ENCODE assay signal across 23 cellular contexts in the genomic region with DNA sequence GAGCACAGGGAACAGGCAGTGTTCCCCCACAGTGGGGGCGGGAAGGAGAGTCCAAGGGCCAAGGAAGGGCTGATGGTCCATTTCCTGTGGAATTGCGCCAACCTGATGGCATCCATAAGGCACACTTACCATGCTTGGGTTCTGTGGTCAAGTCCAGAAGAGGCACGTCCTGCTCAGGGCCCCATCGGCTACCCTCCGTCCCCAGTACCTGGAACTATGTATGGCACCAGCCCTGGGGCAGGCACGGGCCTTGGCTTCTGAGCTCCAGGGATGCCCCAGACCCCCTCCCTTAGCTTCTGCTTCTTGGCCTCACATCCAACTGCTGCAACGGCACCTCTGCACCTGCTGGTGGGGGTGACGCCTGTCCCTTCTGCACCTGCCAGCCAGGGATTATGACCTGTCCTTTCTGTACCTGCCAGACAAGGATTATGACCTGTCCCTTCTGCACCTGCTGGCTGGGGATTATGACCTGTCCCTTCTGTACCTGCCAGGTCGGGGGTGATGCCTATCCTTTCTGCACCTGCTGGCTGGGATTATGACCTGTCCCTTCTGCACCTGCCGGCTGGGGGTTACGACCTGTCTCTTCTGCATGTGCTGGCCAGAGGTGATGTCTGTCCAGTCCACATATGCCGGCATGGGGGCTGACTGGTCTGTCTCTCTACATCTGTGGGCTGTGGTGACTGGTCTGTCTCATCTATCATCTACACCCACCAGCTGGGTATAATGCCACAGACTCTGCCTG. TPM values are rescaled to one million over a fixed set of nuclear protein-coding genes. Genes with fewer than 3 reads are reported as not detected.
DNase-seq lines count a peak whose midpoint lies in the region; ATAC-seq and TF ChIP-seq lines count a peak whose summit lies in the region.
"Had no signal": no experiment of that assay in that cellular context is flagged by ENCODE, and none has a peak within 500 bp of the region (broad histone marks: within the 10 kb centered on the region; RNA-seq: fewer than 3 reads in every experiment).

No MANE protein-coding gene starts in this region.

- H3K4me1 ChIP-seq in HCT116 (ENCODE audit: control insufficient read depth in 1 of 2, insufficient read depth in 2 of 2, low read length in 2 of 2) (no peaks in the 10 kb centered on the region), neuronal stem cell (ENCODE audit: control insufficient read depth in 2 of 2, insufficient read depth in 1 of 2, low read depth in 1 of 2, low read length in 2 of 2) (peaks cover 0 to 3% of the 10 kb centered on the region in 2 donors)
- H3K4me1 ChIP-seq: tibial artery had no signal

- no peak for TF ChIP-seq CTCF in HCT116 (IDR thresholded peaks at IDR 0.05 in 2 of 3, conservative IDR thresholded peaks at IDR 0.05 in 1 of 3; ENCODE audit: borderline replicate concordance in 1 of 3, insufficient read depth in 1 of 3, low read depth in 2 of 3, low read length in 2 of 3)

- H2BK5ac ChIP-seq in neuronal stem cell (ENCODE audit: low read length), result peak overlapping the region; percentile 5

- no peak overlapping the region for H3K27ac ChIP-seq in HCT116 (ENCODE audit: low read depth, low read length)
- H3K27ac ChIP-seq in neuronal stem cell (replicated peaks; ENCODE audit: low read length), result no peak overlapping the region
- H3K27ac ChIP-seq: epithelial cell of prostate, skin epidermis, tibial artery had no signal

- CTCF ChIA-PET in HCT116 (lab: Charles Lee), result no interaction called here

- H3K4me3 ChIP-seq in HCT116 (replicated peaks in 1 of 2; ENCODE audit: low read depth in 1 of 2, low read length in 2 of 2), result no peak overlapping the region
- no peak overlapping the region for H3K4me3 ChIP-seq in neuronal stem cell (ENCODE audit: low read length in 2 of 2)
- H3K4me3 ChIP-seq: skin epidermis, tibial artery had no signal

- no peaks in the 10 kb centered on the region for H3K79me2 ChIP-seq in HCT116 (ENCODE audit: insufficient read depth, low read length)

- peak overlapping the region; percentile 4 for H3K14ac ChIP-seq in neuronal stem cell (ENCODE audit: low read length)

- no peaks in the 10 kb centered on the region for H3K79me1 ChIP-seq in neuronal stem cell (ENCODE audit: low read depth, low read length)

- peak overlapping the region; percentile 57 for H4K8ac ChIP-seq in neuronal stem cell (ENCODE audit: low read depth, low read length)

- no TSS peak for BruUV-seq in HCT116 (replicated peaks; lab: Mats Ljungman, UMichigan)

- H3K4me2 ChIP-seq in HCT116 (ENCODE audit: low read length) (no peak overlapping the region), neuronal stem cell (ENCODE audit: insufficient read depth, low read length, poor library complexity, severe bottlenecking) (no peak overlapping the region)

- H3K9me3 ChIP-seq in HCT116 (ENCODE audit: control insufficient read depth in 1 of 2, insufficient read depth in 1 of 2, low read depth in 1 of 2, low read length in 2 of 2) (no peaks in the 10 kb centered on the region), neuronal stem cell (replicated peaks in 1 of 2; ENCODE audit: control insufficient read depth in 2 of 2, insufficient read depth in 1 of 2, low read depth in 1 of 2, low read length in 2 of 2) (no peaks in the 10 kb centered on the region)
- H3K9me3 ChIP-seq: tibial artery had no signal

- H3K36me3 ChIP-seq in HCT116 (ENCODE audit: control insufficient read depth in 1 of 2, insufficient read depth in 2 of 2, low read length in 2 of 2) (no peaks in the 10 kb centered on the region), neuronal stem cell (replicated peaks in 1 of 2; ENCODE audit: control insufficient read depth in 2 of 2, insufficient read depth in 2 of 2, low read length in 2 of 2) (no peaks in the 10 kb centered on the region)
- H3K36me3 ChIP-seq: tibial artery had no signal

- TF ChIP-seq RAD21 in HCT116 (IDR thresholded peaks at IDR 0.05; ENCODE audit: low read depth), result no peak

- no peak overlapping the region for H3K23ac ChIP-seq in neuronal stem cell (ENCODE audit: low read depth, low read length, poor library complexity)

- H3K9me2 ChIP-seq in HCT116 (ENCODE audit: insufficient read depth), result no peaks in the 10 kb centered on the region

- RAD21 ChIA-PET in HCT116 (lab: Charles Lee; ENCODE audit: low non-redundant PET in 1 of 2, low total read pairs in 2 of 2, uncharacterized antibody in 2 of 2, unreplicated experiment in 2 of 2), result no interaction called here

- no peak overlapping the region for H3K9ac ChIP-seq in HCT116 (ENCODE audit: low read length)
- peak overlapping the region; percentile 30 for H3K9ac ChIP-seq in neuronal stem cell (ENCODE audit: low read depth, low read length, poor library complexity)

- H3K18ac ChIP-seq in neuronal stem cell (ENCODE audit: low read length), result peak overlapping the region; percentile 55

- intact Hi-C loops in HCT116 (cut with micrococcal nuclease), result no loop called here

- ATAC-seq in HCT116, result 0 out of 2 replicates have a peak, but pooled peaks have one; percentile 11
- ATAC-seq in HG03280 (IDR thresholded peaks at IDR 0.05; ENCODE audit: unreplicated experiment), result no peak
- ATAC-seq: left ventricle myocardium superior had no signal

- peak overlapping the region; percentile 71 for H2AK5ac ChIP-seq in neuronal stem cell (ENCODE audit: low read depth, low read length)

- POLR2A ChIA-PET in HCT116 (lab: Charles Lee), result no interaction called here

- H4K91ac ChIP-seq in neuronal stem cell (ENCODE audit: low read depth, low read length, poor library complexity), result peak overlapping the region; percentile 3

- peak; percentile 37 for DNase-seq in COLO668 (lab: John Stamatoyannopoulos, UW; ENCODE audit: unreplicated experiment)
- DNase-seq in HCT116 (ENCODE audit: low read depth, low spot score), result no peak
- peak; percentile 42 for DNase-seq in ecto neural progenitor cell (ENCODE audit: low spot score)
- no peak for DNase-seq in neuronal stem cell (ENCODE audit: low spot score)
- no peak for DNase-seq in stimulated activated CD4-positive, alpha-beta T cell treated with anti-CD3 and anti-CD28 coated beads, Interleukin-12 subunit alpha, Interleukin-12 subunit beta, amount 100 ng/mL, for 4 hours
- DNase-seq in NCI-H82 treated with DMSO at 0.1 percent for 48 hours (lab: John Stamatoyannopoulos, UW; ENCODE audit: unreplicated experiment), result no peak
- no peak for DNase-seq in GM03348 (ENCODE audit: low spot score)
- DNase-seq: ACHN; activated CD4-positive, alpha-beta T cell treated with anti-CD3 and anti-CD28 coated beads, Interleukin-2, amount 50 U/mL, for 4 hours; activated CD4-positive, CD25-positive, alpha-beta regulatory T cell; effector CD4-positive, alpha-beta T cell; left ventricle myocardium superior; natural killer cell; NCI-H1694 treated with DMSO at 0.1 percent for 48 hours; SIG-M5; SW 1271; tibial artery had no signal

- H2BK120ac ChIP-seq in neuronal stem cell (ENCODE audit: low read depth, low read length), result no peak overlapping the region

- whole genome bisulfite sequencing in neuronal stem cell (ENCODE audit: extremely low coverage in 2 of 2, insufficient read length in 2 of 2, insufficient replicate concordance in 1 of 2), 2 donors, result no CpG with 5 or more reads among the region's 12 CpGs

- no peak overlapping the region for H2BK12ac ChIP-seq in neuronal stem cell (ENCODE audit: low read length)

- H3K4ac ChIP-seq in neuronal stem cell (ENCODE audit: low read length), result no peak overlapping the region

- no peaks in the 10 kb centered on the region for H4K20me1 ChIP-seq in HCT116 (ENCODE audit: insufficient read depth)

- TF ChIP-seq POLR2A in HCT116 (IDR thresholded peaks at IDR 0.05; ENCODE audit: borderline replicate concordance, extremely low read depth, insufficient read depth, insufficient read length), result no peak

- H2BK15ac ChIP-seq in neuronal stem cell (ENCODE audit: low read length), result peak overlapping the region; percentile 35

- H2AFZ ChIP-seq in HCT116 (ENCODE audit: low read depth, low read length, poor library complexity, severe bottlenecking) (no peak overlapping the region), neuronal stem cell (ENCODE audit: low read length) (no peak overlapping the region)

- H3K27me3 ChIP-seq in HCT116 (ENCODE audit: insufficient read depth, low read length) (peaks cover 12% of the 10 kb centered on the region), neuronal stem cell (ENCODE audit: control insufficient read depth in 3 of 3, insufficient read depth in 3 of 3, low read depth in 1 of 3, low read length in 3 of 3) (no peaks in the 10 kb centered on the region)

TF ChIP-seq in HCT116, 20 proteins besides CTCF, POLR2A, EP300 and RAD21 (continues in another document):
- TF ChIP-seq YY1 (IDR thresholded peaks at IDR 0.05; ENCODE audit: extremely low read depth, insufficient replicate concordance, low read depth, low read length) (no peak), EZH2 (IDR thresholded peaks at IDR 0.05) (no peak), ZBTB33 (IDR thresholded peaks at IDR 0.05; ENCODE audit: extremely low read depth, insufficient replicate concordance, low read length) (no peak), ZNF274 (IDR thresholded peaks at IDR 0.05; ENCODE audit: low read depth, low read length) (no peak)

RNA-seq across cellular contexts. Expression of gene SNTG2, which starts 45.4 kb away (rescaled TPM):
- not detected for total RNA-seq in HCT116 (2021; ENCODE audit: unreplicated experiment)
- polyA plus RNA-seq in HCT116 (2012), result 0.07 and 0.21 TPM in 2 replicates
- polyA plus RNA-seq in neuronal stem cell (2013, experiment 1 of 2), result 2.0 TPM
- 1.6 TPM for polyA plus RNA-seq in neuronal stem cell (2013, experiment 2 of 2)
- total RNA-seq: activated T-helper 2 cell treated with anti-CD3 and anti-CD28 coated beads, Interferon-gamma antibody, Interleukin-2, Interleukin-4, amounts not matched to agents 10 μg/mL and 5 μg/mL and 100 μg/mL, durations not matched to agents 14 hours and 24 hours and 36 hours; bronchial epithelial cell; LHCN-M2; natural killer cell had no signal

Comparison
In these comparisons a context has a peak if more than half of its experiments do, and no peak if none do; other contexts are left out.
1. DNase-seq: peak in COLO668 (single experiment) and ecto neural progenitor cell (single experiment); none in HCT116 (single experiment), neuronal stem cell (single experiment), stimulated activated CD4-positive, alpha-beta T cell treated with anti-CD3 and anti-CD28 coated beads, Interleukin-12 subunit alpha, Interleukin-12 subunit beta, amount 100 ng/mL, for 4 hours (single experiment), NCI-H82 treated with DMSO at 0.1 percent for 48 hours (single experiment) and GM03348 (single experiment).